3 cellular contexts compared by ENCODE assay signal in the genomic region with DNA sequence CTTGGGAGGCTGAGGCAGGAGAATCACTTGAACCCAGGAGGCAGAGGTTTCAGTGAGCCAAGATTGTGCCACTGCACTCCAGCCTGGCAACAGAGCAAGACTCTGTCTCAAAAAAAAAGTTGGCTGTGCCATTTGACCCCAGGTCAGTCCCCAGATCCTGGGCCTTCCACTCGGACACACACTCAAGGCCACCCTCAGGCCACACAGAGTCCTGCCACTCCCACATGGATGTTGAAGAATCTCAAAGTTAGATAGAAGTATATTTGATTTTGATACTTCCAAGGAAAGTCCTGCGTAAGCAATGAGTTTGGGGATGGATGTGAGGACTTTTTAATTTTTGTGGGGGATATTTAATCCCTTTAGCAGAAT. TPM values are rescaled to one million over a fixed set of nuclear protein-coding genes. Genes with fewer than 3 reads are reported as not detected.
DNase-seq lines count a peak whose midpoint lies in the region; ATAC-seq and TF ChIP-seq lines count a peak whose summit lies in the region.
"Not testable (repeated sequence)": the region's sequence is repeated elsewhere in the genome, so short reads cannot be mapped to it uniquely, and the experiment has no call there.

No MANE protein-coding gene starts in this region.

- not testable (repeated sequence) for H3K9me3 ChIP-seq in testis

- H3K36me3 ChIP-seq in testis (ENCODE audit: low read depth, missing control alignments): not testable (repeated sequence)

- not testable (repeated sequence) for TF ChIP-seq CTCF in testis (IDR thresholded peaks at IDR 0.05)

- DNase-seq in activated CD4-positive, alpha-beta T cell treated with anti-CD3 and anti-CD28 coated beads, Interleukin-2, amount 10 ng/mL, durations not matched to agents 24 days and 14 days: peak; percentile 52
- DNase-seq in left lobe of liver (ENCODE audit: low spot score) (peak; percentile 41), testis (peak; percentile 72)

- H3K27ac Mint-ChIP-seq in activated CD4-positive, alpha-beta T cell treated with anti-CD3 and anti-CD28 coated beads, Interleukin-2, amount 10 ng/mL, durations not matched to agents 24 days and 14 days: not testable (repeated sequence)

- H3K27me3 Mint-ChIP-seq in activated CD4-positive, alpha-beta T cell treated with anti-CD3 and anti-CD28 coated beads, Interleukin-2, amount 10 ng/mL, durations not matched to agents 24 days and 14 days: peaks cover 12% of the 10 kb centered on the region

- peaks cover 13% of the 10 kb centered on the region for H3K4me1 ChIP-seq in testis

- ATAC-seq in left lobe of liver: not testable (repeated sequence)

- intact Hi-C loops in activated CD4-positive, alpha-beta T cell treated with anti-CD3 and anti-CD28 coated beads, Interleukin-2, amount 10 ng/mL, durations not matched to agents 24 days and 14 days (cut with micrococcal nuclease); testis (cut with DNase I; ENCODE audit: low total_unique reads): not testable (repeated sequence)

- not testable (repeated sequence) for H3K4me3 Mint-ChIP-seq in activated CD4-positive, alpha-beta T cell treated with anti-CD3 and anti-CD28 coated beads, Interleukin-2, amount 10 ng/mL, durations not matched to agents 24 days and 14 days

- not testable (repeated sequence) for H3K4me3 ChIP-seq in testis

- H3K4me1 Mint-ChIP-seq in activated CD4-positive, alpha-beta T cell treated with anti-CD3 and anti-CD28 coated beads, Interleukin-2, amount 10 ng/mL, durations not matched to agents 24 days and 14 days: peaks cover 23% of the 10 kb centered on the region

- not testable (repeated sequence) for TF ChIP-seq POLR2A in testis (IDR thresholded peaks at IDR 0.05)

- WGBS in testis, 2 donors: 55 to 56% methylated on average over 2 of the region's 2 CpGs

- H3K36me3 Mint-ChIP-seq in activated CD4-positive, alpha-beta T cell treated with anti-CD3 and anti-CD28 coated beads, Interleukin-2, amount 10 ng/mL, durations not matched to agents 24 days and 14 days (ENCODE audit: low read depth): peaks cover 19% of the 10 kb centered on the region

- H3K27ac ChIP-seq in testis: not testable (repeated sequence)

- not testable (repeated sequence) for H3K9me3 Mint-ChIP-seq in activated CD4-positive, alpha-beta T cell treated with anti-CD3 and anti-CD28 coated beads, Interleukin-2, amount 10 ng/mL, durations not matched to agents 24 days and 14 days

- not testable (repeated sequence) for H3K27me3 ChIP-seq in testis

RNA-seq across cellular contexts. Expression of a gene that starts 1.6 kb away (rescaled TPM):
- 56.9 and 60.5 TPM in 2 replicates for total RNA-seq in activated CD4-positive, alpha-beta T cell treated with anti-CD3 and anti-CD28 coated beads, Interleukin-2, amount 10 ng/mL, durations not matched to agents 24 days and 14 days
- total RNA-seq in left lobe of liver (9.7 TPM), testis (10 to 100 TPM; 33.9 to 39.8 TPM)
- 43.7 TPM for polyA plus RNA-seq in testis (ENCODE audit: insufficient read depth, low read depth, low replicate concordance)
